ENCODE assay signal across 8 cellular contexts in genomic region chr15:66356359-66357236, GRCh38. TPM values are rescaled to one million over a fixed set of nuclear protein-coding genes. Genes with fewer than 3 reads are reported as not detected.
A peak's percentile ranks its signal among the peaks of the same experiment; 100 is the strongest.
DNase-seq lines count a peak whose midpoint lies in the region; ATAC-seq and TF ChIP-seq lines count a peak whose summit lies in the region.

A gene with protein sequence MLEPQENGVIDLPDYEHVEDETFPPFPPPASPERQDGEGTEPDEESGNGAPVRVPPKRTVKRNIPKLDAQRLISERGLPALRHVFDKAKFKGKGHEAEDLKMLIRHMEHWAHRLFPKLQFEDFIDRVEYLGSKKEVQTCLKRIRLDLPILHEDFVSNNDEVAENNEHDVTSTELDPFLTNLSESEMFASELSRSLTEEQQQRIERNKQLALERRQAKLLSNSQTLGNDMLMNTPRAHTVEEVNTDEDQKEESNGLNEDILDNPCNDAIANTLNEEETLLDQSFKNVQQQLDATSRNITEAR (minus strand): TSS chr15:66356685. CDS start chr15:66352947, 3,738 bp downstream.

- H3K27me3 Mint-ChIP-seq in CD4-positive, alpha-beta memory T cell: no peaks in the 10 kb centered on the region
- H3K27me3 Mint-ChIP-seq in activated CD4-positive, alpha-beta memory T cell treated with anti-CD3 and anti-CD28 coated beads for 36 hours: no peaks in the 10 kb centered on the region

- TF ChIP-seq CTCF in right lobe of liver (IDR thresholded peaks at IDR 0.05): no peak

- peaks cover 4 to 12% of the 10 kb centered on the region in 2 donors for H3K36me3 Mint-ChIP-seq in CD4-positive, alpha-beta memory T cell
- peaks cover 23% of the 10 kb centered on the region for H3K36me3 Mint-ChIP-seq in activated CD4-positive, alpha-beta memory T cell treated with anti-CD3 and anti-CD28 coated beads for 36 hours

- H3K4me1 ChIP-seq in CD4-positive, alpha-beta memory T cell (ENCODE audit: insufficient read depth, low read length): peaks cover 15% of the 10 kb centered on the region
- H3K4me1 ChIP-seq in duodenal mucosa (ENCODE audit: control insufficient read depth in 1 of 2, insufficient read depth in 2 of 2, low read length in 2 of 2): peaks cover 0 to 8% of the 10 kb centered on the region in 2 donors
- peaks cover 0 to 9% (median 0%) of the 10 kb centered on the region in 4 donors for H3K4me1 ChIP-seq in right lobe of liver

- H3K9me3 ChIP-seq in CD4-positive, alpha-beta memory T cell (ENCODE audit: control insufficient read depth in 1 of 2, low read length in 2 of 2): no peaks in the 10 kb centered on the region
- H3K9me3 ChIP-seq in duodenal mucosa (ENCODE audit: control insufficient read depth in 1 of 2, low read length in 2 of 2): no peaks in the 10 kb centered on the region
- H3K9me3 ChIP-seq in right lobe of liver: no peaks in the 10 kb centered on the region

- peaks cover 15 to 23% (median 19%) of the 10 kb centered on the region in 4 donors for H3K4me1 Mint-ChIP-seq in CD4-positive, alpha-beta memory T cell
- H3K4me1 Mint-ChIP-seq in activated CD4-positive, alpha-beta memory T cell treated with anti-CD3 and anti-CD28 coated beads for 36 hours (ENCODE audit: low read depth): peaks cover 25% of the 10 kb centered on the region

- intact Hi-C loops in CD4-positive, alpha-beta memory T cell (cut with micrococcal nuclease): loop anchor here (1.0 to 2.0 kb wide), 4 partner anchors 30 to 149 kb away; partner anchors contain the start of genes DIS3L, MAP2K1, SNAPC5 and ZWILCH
- intact Hi-C loops in activated CD4-positive, alpha-beta memory T cell treated with anti-CD3 and anti-CD28 coated beads for 36 hours (cut with micrococcal nuclease): loop anchor here (1.0 to 5.0 kb wide), 5 partner anchors 13 to 148 kb away; partner anchors contain the start of genes DIS3L, MAP2K1, RPL4 and SNAPC5
- intact Hi-C loops in right lobe of liver (cut with DNase I): no loop called here

- H3K27ac Mint-ChIP-seq in CD4-positive, alpha-beta memory T cell: peak within 1 kb of the TSS; percentile 90 to 98 (median 97)
- peak within 1 kb of the TSS; percentile 91 for H3K27ac Mint-ChIP-seq in activated CD4-positive, alpha-beta memory T cell treated with anti-CD3 and anti-CD28 coated beads for 36 hours

- POLR2A ChIA-PET in CD4-positive, alpha-beta memory T cell (lab: Charles Lee; ENCODE audit: partially characterized antibody): interaction anchor here (0.6 to 3.8 kb wide), 9 partner anchors 9 to 488 kb away, joined by 3 to 30 read pairs (median 4); partner anchors contain the start of genes MAP2K1, RAB11A, RPL4 and SNAPC5
- POLR2A ChIA-PET in activated CD4-positive, alpha-beta memory T cell treated with anti-CD3 and anti-CD28 coated beads for 36 hours (lab: Charles Lee): interaction anchor here (0.6 to 4.2 kb wide), 6 partner anchors 13 to 147 kb away, joined by 3 to 26 read pairs (median 6); partner anchors contain the start of genes MAP2K1 and SNAPC5

- peak within 1 kb of the TSS; percentile 79 to 80 for H3K4me3 ChIP-seq in CD4-positive, alpha-beta memory T cell (ENCODE audit: low read length in 2 of 2)
- peak within 1 kb of the TSS; percentile 74 to 95 for H3K4me3 ChIP-seq in duodenal mucosa (ENCODE audit: low read depth in 1 of 2, low read length in 2 of 2)
- peak within 1 kb of the TSS; percentile 55 to 63 (median 56) for H3K4me3 ChIP-seq in right lobe of liver

- peak within 1 kb of the TSS; percentile 60 to 93 for H3K9ac ChIP-seq in duodenal mucosa (ENCODE audit: low read depth in 1 of 2, low read length in 2 of 2)

- no peaks in the 10 kb centered on the region for H3K36me3 ChIP-seq in CD4-positive, alpha-beta memory T cell (ENCODE audit: insufficient read depth, low read length)
- H3K36me3 ChIP-seq in duodenal mucosa (ENCODE audit: control insufficient read depth in 1 of 2, insufficient read depth in 2 of 2, low read length in 2 of 2) (no peaks in the 10 kb centered on the region), right lobe of liver (no peaks in the 10 kb centered on the region)

- DNase-seq in CD4-positive, alpha-beta memory T cell: peak; percentile 95 to 97 (median 96)
- DNase-seq in HK-2 (ENCODE audit: unreplicated experiment) (peak; percentile 93), NCI-H82 treated with DMSO at 0.1 percent for 48 hours (lab: John Stamatoyannopoulos, UW; ENCODE audit: unreplicated experiment) (peak; percentile 90), right lobe of liver (peak; percentile 96 to 98 (median 97))
- DNase-seq in activated CD4-positive, alpha-beta memory T cell treated with anti-CD3 and anti-CD28 coated beads for 36 hours: peak; percentile 99
- DNase-seq in stimulated activated CD4-positive, alpha-beta T cell treated with anti-CD3 and anti-CD28 coated beads, Interleukin-4, amount 100 ng/mL, for 24 hours: peak; percentile 98

- CTCF ChIA-PET in CD4-positive, alpha-beta memory T cell (lab: Charles Lee; ENCODE audit: partially characterized antibody): interaction anchor here (0.8 to 4.2 kb wide), 3 partner anchors 30 to 142 kb away, joined by 3 to 33 read pairs (median 7); partner anchors contain the start of genes MAP2K1 and SNAPC5
- CTCF ChIA-PET in activated CD4-positive, alpha-beta memory T cell treated with anti-CD3 and anti-CD28 coated beads for 36 hours (lab: Charles Lee): interaction anchor here (1.0 to 4.2 kb wide), 4 partner anchors 30 to 147 kb away, joined by 3 to 43 read pairs (median 5); partner anchors contain the start of genes MAP2K1 and SNAPC5

- peak; percentile 84 for ATAC-seq in GM19455 (IDR thresholded peaks at IDR 0.05; ENCODE audit: unreplicated experiment)
- peak; percentile 99 to 100 (median 99) for ATAC-seq in right lobe of liver

- peak; percentile 64 for TF ChIP-seq POLR2A in right lobe of liver (IDR thresholded peaks at IDR 0.05)

- H3K27ac ChIP-seq in CD4-positive, alpha-beta memory T cell (ENCODE audit: low read depth, low read length): peak within 1 kb of the TSS; percentile 66
- no peak within 1 kb of the TSS for H3K27ac ChIP-seq in duodenal mucosa (ENCODE audit: low read depth, low read length)
- peak within 1 kb of the TSS; percentile 15 to 50 (median 36) for H3K27ac ChIP-seq in right lobe of liver

- 10% methylated on average over 34 of the region's 51 CpGs for whole genome bisulfite sequencing in right lobe of liver (ENCODE audit: insufficient coverage, low coverage, low lambda C conversion rate, missing lambda C conversion rate)

- peak within 1 kb of the TSS; percentile 91 to 99 (median 98) for H3K4me3 Mint-ChIP-seq in CD4-positive, alpha-beta memory T cell
- H3K4me3 Mint-ChIP-seq in activated CD4-positive, alpha-beta memory T cell treated with anti-CD3 and anti-CD28 coated beads for 36 hours: peak within 1 kb of the TSS; percentile 93

- no peaks in the 10 kb centered on the region for H3K27me3 ChIP-seq in CD4-positive, alpha-beta memory T cell (ENCODE audit: insufficient read depth, low read length)
- H3K27me3 ChIP-seq in duodenal mucosa (ENCODE audit: control insufficient read depth in 1 of 2, insufficient read depth in 2 of 2, low read length in 2 of 2) (no peaks in the 10 kb centered on the region), right lobe of liver (no peaks in the 10 kb centered on the region)

- H3K9me3 Mint-ChIP-seq in CD4-positive, alpha-beta memory T cell: no peaks in the 10 kb centered on the region
- no peaks in the 10 kb centered on the region for H3K9me3 Mint-ChIP-seq in activated CD4-positive, alpha-beta memory T cell treated with anti-CD3 and anti-CD28 coated beads for 36 hours

RNA-seq across cellular contexts. Expression of the gene that starts here (rescaled TPM):
- total RNA-seq in CD4-positive, alpha-beta memory T cell: 1 to 10 TPM; 5.9 to 9.0 TPM
- polyA plus RNA-seq in CD4-positive, alpha-beta memory T cell: 1 to 10 TPM; 5.0 to 6.9 TPM
- total RNA-seq in activated CD4-positive, alpha-beta memory T cell treated with anti-CD3 and anti-CD28 coated beads for 36 hours: 10 to 100 TPM; 43.2 to 45.9 TPM
- 1 to 10 TPM; 2.4 to 5.1 (median 2.9) TPM for total RNA-seq in right lobe of liver

Comparison
In these comparisons a context has a peak if more than half of its experiments do, and no peak if none do; other contexts are left out.
1. RNA of the gene that starts here (total RNA-seq): 43.2 to 45.9 TPM in activated CD4-positive, alpha-beta memory T cell treated with anti-CD3 and anti-CD28 coated beads for 36 hours; 5.9 to 9.0 TPM in CD4-positive, alpha-beta memory T cell and 2.4 to 5.1 TPM in right lobe of liver; every median in the first group is over 4 times any median in the second.
2. intact Hi-C loops: an anchor here in CD4-positive, alpha-beta memory T cell (1.0 to 2.0 kb wide) and activated CD4-positive, alpha-beta memory T cell treated with anti-CD3 and anti-CD28 coated beads for 36 hours (1.0 to 5.0 kb wide); none called in right lobe of liver.
3. Peak in every context shown above with its lines, with median percentiles within 50 percentile points of each other: DNase-seq and H3K4me3 ChIP-seq.